ENCODE assay signal across 8 cellular contexts in genomic region chr6:34696189-34696738, GRCh38. TPM values are rescaled to one million over a fixed set of nuclear protein-coding genes. Genes with fewer than 3 reads are reported as not detected.
A peak's percentile ranks its signal among the peaks of the same experiment; 100 is the strongest.
DNase-seq lines count a peak whose midpoint lies in the region; ATAC-seq and TF ChIP-seq lines count a peak whose summit lies in the region.

No MANE protein-coding gene starts in this region.

- TF ChIP-seq CTCF in OCI-LY3 (IDR thresholded peaks at IDR 0.05; ENCODE audit: low read depth, low read length), result no peak
- no peak for TF ChIP-seq CTCF in type B pancreatic cell (conservative IDR thresholded peaks at IDR 0.05)

- H3K27me3 Mint-ChIP-seq in type B pancreatic cell, result no peaks in the 10 kb centered on the region

- H3K9me3 Mint-ChIP-seq in type B pancreatic cell, result no peaks in the 10 kb centered on the region

- peak; percentile 24 for DNase-seq in SIG-M5 treated with dmso at 0.1 percent for 504 hours (lab: John Stamatoyannopoulos, UW; ENCODE audit: unreplicated experiment)
- DNase-seq in SIG-M5 (lab: John Stamatoyannopoulos, UW), result no peak
- peak; percentile 59 for DNase-seq in dermis blood vessel endothelial cell
- no peak for DNase-seq in type B pancreatic cell (ENCODE audit: extremely low spot score, unreplicated experiment)
- DNase-seq in NCI-H446 treated with DMSO at 0.1 percent for 48 hours (lab: John Stamatoyannopoulos, UW), result no peak

- H3K27ac ChIP-seq in OCI-LY3 (ENCODE audit: low read length) (peak overlapping the region; percentile 62), mesodermal cell (ENCODE audit: low read depth, low read length, severe bottlenecking) (peak overlapping the region; percentile 43)

- WGBS in mesodermal cell (ENCODE audit: insufficient coverage in 2 of 2), 2 experiments, result 0% methylated on average over 24 to 31 of the region's 41 CpGs

- peak overlapping the region; percentile 99 for H3K4me3 Mint-ChIP-seq in type B pancreatic cell

- H3K27ac Mint-ChIP-seq in type B pancreatic cell, result peak overlapping the region; percentile 97

- peak overlapping the region; percentile 90 for H3K4me2 ChIP-seq in OCI-LY3 (ENCODE audit: low read length)

- H3K9ac ChIP-seq in OCI-LY3 (ENCODE audit: low read length), result peak overlapping the region; percentile 95

- peak overlapping the region; percentile 98 for H3K4me3 ChIP-seq in OCI-LY3 (ENCODE audit: low read length)
- peak overlapping the region; percentile 75 for H3K4me3 ChIP-seq in mesodermal cell (ENCODE audit: extremely low read depth, insufficient read depth, low read length, poor library complexity, severe bottlenecking)

- H3K4me1 ChIP-seq in OCI-LY3 (ENCODE audit: low read length) (peaks cover 30% of the 10 kb centered on the region), mesodermal cell (ENCODE audit: control insufficient read depth, insufficient read depth, low read length, poor library complexity, severe bottlenecking) (peaks cover 5% of the 10 kb centered on the region)

- ATAC-seq in HG02642 (IDR thresholded peaks at IDR 0.05; ENCODE audit: poor library complexity, unreplicated experiment), result peak; percentile 25

- no peaks in the 10 kb centered on the region for H3K9me3 ChIP-seq in OCI-LY3 (ENCODE audit: insufficient read depth, low read length)
- H3K9me3 ChIP-seq in mesodermal cell (ENCODE audit: control insufficient read depth, low read length), result no peaks in the 10 kb centered on the region

- peaks cover 31% of the 10 kb centered on the region for H4K20me1 ChIP-seq in OCI-LY3 (ENCODE audit: insufficient read depth, low read length)

- peaks cover 31% of the 10 kb centered on the region for H3K4me1 Mint-ChIP-seq in type B pancreatic cell (ENCODE audit: unreplicated experiment)

- H3K36me3 Mint-ChIP-seq in type B pancreatic cell, result peaks cover 7% of the 10 kb centered on the region

- H3K79me2 ChIP-seq in OCI-LY3 (ENCODE audit: low read length), result peaks cover 53% of the 10 kb centered on the region

- H3K36me3 ChIP-seq in OCI-LY3 (replicated peaks; ENCODE audit: low read depth, low read length) (peaks cover 4% of the 10 kb centered on the region), mesodermal cell (ENCODE audit: control insufficient read depth, insufficient read depth, low read length) (peaks cover 12% of the 10 kb centered on the region)

- no peaks in the 10 kb centered on the region for H3K27me3 ChIP-seq in OCI-LY3 (ENCODE audit: low read depth, low read length)

- no peak overlapping the region for H2AFZ ChIP-seq in OCI-LY3 (ENCODE audit: low read depth, low read length)

RNA-seq across cellular contexts. Expression of gene ILRUN, which starts 0.3 kb away (rescaled TPM):
- total RNA-seq in dermis blood vessel endothelial cell, result 50.9 and 62.0 TPM in 2 replicates
- polyA plus RNA-seq in mesodermal cell (2013, experiment 1 of 2), result 39.3 TPM
- 35.9 TPM for polyA plus RNA-seq in mesodermal cell (2013, experiment 2 of 2)
- total RNA-seq in type B pancreatic cell (ENCODE audit: low replicate concordance), result 60.3 and 83.4 TPM in 2 replicates

Comparison
In these comparisons a context has a peak if more than half of its experiments do, and no peak if none do; other contexts are left out.
1. DNase-seq: peak in SIG-M5 treated with dmso at 0.1 percent for 504 hours (single experiment) and dermis blood vessel endothelial cell (single experiment); none in SIG-M5 (single experiment), type B pancreatic cell (single experiment) and NCI-H446 treated with DMSO at 0.1 percent for 48 hours (single experiment).